ENCODE assay signal across 1 cellular context in genomic region chrX:135522878-135523693, GRCh38.
TF ChIP-seq lines count a peak whose summit lies in the region.

No MANE protein-coding gene starts in this region.

TF ChIP-seq in SK-N-SH treated with all-trans-retinoic acid at 6 μM for 48 hours, 23 proteins besides CTCF, POLR2A, EP300 and RAD21 (continued from another document):
- TF ChIP-seq TSHZ2 (CRISPR knock-in tag; IDR thresholded peaks at IDR 0.05) (no peak), ISL1 (CRISPR knock-in tag; IDR thresholded peaks at IDR 0.05) (no peak), ZNF565 (CRISPR knock-in tag; conservative IDR thresholded peaks at IDR 0.05; ENCODE audit: low read depth) (no peak), OSR1 (CRISPR knock-in tag; IDR thresholded peaks at IDR 0.05) (no peak), ZNF70 (CRISPR knock-in tag; IDR thresholded peaks at IDR 0.05) (no peak), RARB (CRISPR knock-in tag; IDR thresholded peaks at IDR 0.05) (no peak), POU6F1 (CRISPR knock-in tag; IDR thresholded peaks at IDR 0.05; ENCODE audit: borderline replicate concordance, low read depth) (no peak)
